In genomic region chr3:13878711-13879101, GRCh38 we compare ENCODE assay signal across 11 cellular contexts. TPM values are rescaled to one million over a fixed set of nuclear protein-coding genes. Genes with fewer than 3 reads are reported as not detected.
DNase-seq lines count a peak whose midpoint lies in the region; ATAC-seq and TF ChIP-seq lines count a peak whose summit lies in the region.
"Had no signal": no experiment of that assay in that cellular context is flagged by ENCODE, and none has a peak within 500 bp of the region (broad histone marks: within the 10 kb centered on the region; RNA-seq: fewer than 3 reads in every experiment).

No MANE protein-coding gene starts in this region.

- no peaks in the 10 kb centered on the region for H3K4me1 Mint-ChIP-seq in MCF 10A (ENCODE audit: insufficient read depth, unreplicated experiment)

- no peaks in the 10 kb centered on the region for H3K79me1 ChIP-seq in mesendoderm (ENCODE audit: low read length)

- DNase-seq in stimulated activated CD4-positive, alpha-beta T cell treated with anti-CD3 and anti-CD28 coated beads, Interleukin-15, amount 100 ng/mL, for 24 hours = peak; percentile 31
- no peak for DNase-seq in stimulated activated CD4-positive, alpha-beta T cell treated with anti-CD3 and anti-CD28 coated beads, Interleukin-2, amount 100 ng/mL, for 48 hours
- DNase-seq in MCF 10A (ENCODE audit: unreplicated experiment) (peak; percentile 18), mesendoderm (peak; percentile 39), upper lobe of right lung (peak; percentile 65), foreskin fibroblast (no peak), NCI-H1436 treated with DMSO at 0.1 percent for 48 hours (lab: John Stamatoyannopoulos, UW) (no peak)
- DNase-seq: activated CD4-positive, CD25-positive, alpha-beta regulatory T cell; NCI-H2171 treated with DMSO at 0.1 percent for 48 hours had no signal

- H3K4me1 ChIP-seq in mesendoderm (ENCODE audit: control insufficient read depth, low read depth, low read length) (no peaks in the 10 kb centered on the region), upper lobe of right lung (peaks cover 20% of the 10 kb centered on the region)

- H3K9me3 ChIP-seq in upper lobe of right lung = no peaks in the 10 kb centered on the region

- H3K9me3 Mint-ChIP-seq in MCF 10A (ENCODE audit: unreplicated experiment) = no peaks in the 10 kb centered on the region

- no peak overlapping the region for H3K56ac ChIP-seq in mesendoderm (ENCODE audit: low read length)

- H4K5ac ChIP-seq in mesendoderm (ENCODE audit: low read length) = no peak overlapping the region

- H3K27ac ChIP-seq in mesendoderm (ENCODE audit: low read depth, low read length) (no peak overlapping the region), upper lobe of right lung (no peak overlapping the region)

- no peak overlapping the region for H3K27ac Mint-ChIP-seq in MCF 10A (ENCODE audit: low read depth, unreplicated experiment)

- no CpG with 5 or more reads among the region's 25 CpGs for WGBS in mesendoderm (ENCODE audit: extremely low coverage, insufficient coverage, low lambda C conversion rate)

- H2AK5ac ChIP-seq in mesendoderm (ENCODE audit: low read length) = no peak overlapping the region

- H3K9ac ChIP-seq in mesendoderm (ENCODE audit: low read length) = no peak overlapping the region

- POLR2A ChIA-PET in MCF 10A (lab: Yijun Ruan, JAX) = interaction anchor here (1.0 kb wide), 1 partner anchor 8 kb away, joined by 3 read pairs; no protein-coding TSS in a partner anchor

- TF ChIP-seq CTCF in MCF 10A (IDR thresholded peaks at IDR 0.05; ENCODE audit: unreplicated experiment) (no peak), upper lobe of right lung (IDR thresholded peaks at IDR 0.05) (no peak), foreskin fibroblast (IDR thresholded peaks at IDR 0.05; ENCODE audit: low read depth, low read length) (no peak)

- H3K27me3 ChIP-seq in mesendoderm (ENCODE audit: insufficient read depth, low read length, poor library complexity) = peaks cover 44% of the 10 kb centered on the region
- peaks cover 71% of the 10 kb centered on the region for H3K27me3 ChIP-seq in upper lobe of right lung

- H3K4me3 Mint-ChIP-seq in MCF 10A (ENCODE audit: unreplicated experiment) = peak overlapping the region; percentile 66

- BruUV-seq in MCF 10A (replicated peaks; lab: Mats Ljungman, UMichigan) = no TSS peak

- no peak overlapping the region for H3K23ac ChIP-seq in mesendoderm (ENCODE audit: low read length)

- peaks cover 17% of the 10 kb centered on the region for H3K27me3 Mint-ChIP-seq in MCF 10A (ENCODE audit: insufficient read depth, unreplicated experiment)

- H3K36me3 Mint-ChIP-seq in MCF 10A (ENCODE audit: insufficient read depth, unreplicated experiment) = peaks cover 2% of the 10 kb centered on the region

- no peak overlapping the region for H3K4me3 ChIP-seq in mesendoderm (ENCODE audit: low read length)
- peak overlapping the region; percentile 36 for H3K4me3 ChIP-seq in upper lobe of right lung
- no peak overlapping the region for H3K4me3 ChIP-seq in foreskin fibroblast (ENCODE audit: low read depth in 1 of 2, low read length in 2 of 2)

- no peak overlapping the region for H3K18ac ChIP-seq in mesendoderm (ENCODE audit: low read length)

- no peak overlapping the region for H4K8ac ChIP-seq in mesendoderm (ENCODE audit: low read depth, low read length)

- H2BK15ac ChIP-seq in mesendoderm (replicated peaks; ENCODE audit: low read depth) = no peak overlapping the region

- ATAC-seq in upper lobe of right lung = peak; percentile 6
- no peak for ATAC-seq in GM19023 (IDR thresholded peaks at IDR 0.05; ENCODE audit: unreplicated experiment)

- H3K4me2 ChIP-seq in mesendoderm (ENCODE audit: low read length) = peak overlapping the region; percentile 31

- H3K4ac ChIP-seq in mesendoderm (ENCODE audit: low read depth, low read length) = no peak overlapping the region

- H3K36me3 ChIP-seq in mesendoderm (ENCODE audit: control insufficient read depth, insufficient read depth, low read length) (no peaks in the 10 kb centered on the region), upper lobe of right lung (no peaks in the 10 kb centered on the region)

- no peak overlapping the region for H2BK120ac ChIP-seq in mesendoderm (ENCODE audit: low read depth, low read length)

- no peak overlapping the region for H2BK5ac ChIP-seq in mesendoderm (ENCODE audit: low read length)

- intact Hi-C loops in MCF 10A (cut with micrococcal nuclease) (no loop called here), upper lobe of right lung (cut with DNase I) (no loop called here)

- CTCF ChIA-PET in MCF 10A (lab: Yijun Ruan, JAX) = interaction anchor here (0.6 to 14.2 kb wide), 4 partner anchors 35 to 462 kb away, joined by 3 to 597 read pairs (median 9); no protein-coding TSS in a partner anchor

- H3K79me2 ChIP-seq in mesendoderm (ENCODE audit: control insufficient read depth, insufficient read depth, low read length) = no peaks in the 10 kb centered on the region

RNA-seq across cellular contexts. Expression of gene WNT7A, which starts 1.2 kb away (rescaled TPM):
- total RNA-seq in MCF 10A (2022) (0.47 and 0.61 TPM in 2 replicates), upper lobe of right lung (6.6 TPM)
- 0.04 TPM for polyA plus RNA-seq in mesendoderm (2013, experiment 1 of 2)
- polyA plus RNA-seq in mesendoderm (2013, experiment 2 of 2) = 0.04 TPM
- total RNA-seq: dermis microvascular lymphatic vessel endothelial cell had no signal

Comparison
In these comparisons a context has a peak if more than half of its experiments do, and no peak if none do; other contexts are left out.
1. DNase-seq: peak in stimulated activated CD4-positive, alpha-beta T cell treated with anti-CD3 and anti-CD28 coated beads, Interleukin-15, amount 100 ng/mL, for 24 hours (single experiment), MCF 10A (single experiment), mesendoderm (single experiment) and upper lobe of right lung (single experiment); none in stimulated activated CD4-positive, alpha-beta T cell treated with anti-CD3 and anti-CD28 coated beads, Interleukin-2, amount 100 ng/mL, for 48 hours (0 of 2), foreskin fibroblast (0 of 2) and NCI-H1436 treated with DMSO at 0.1 percent for 48 hours (single experiment).